Comparison of ENCODE assay signal across 9 cellular contexts in the genomic region with DNA sequence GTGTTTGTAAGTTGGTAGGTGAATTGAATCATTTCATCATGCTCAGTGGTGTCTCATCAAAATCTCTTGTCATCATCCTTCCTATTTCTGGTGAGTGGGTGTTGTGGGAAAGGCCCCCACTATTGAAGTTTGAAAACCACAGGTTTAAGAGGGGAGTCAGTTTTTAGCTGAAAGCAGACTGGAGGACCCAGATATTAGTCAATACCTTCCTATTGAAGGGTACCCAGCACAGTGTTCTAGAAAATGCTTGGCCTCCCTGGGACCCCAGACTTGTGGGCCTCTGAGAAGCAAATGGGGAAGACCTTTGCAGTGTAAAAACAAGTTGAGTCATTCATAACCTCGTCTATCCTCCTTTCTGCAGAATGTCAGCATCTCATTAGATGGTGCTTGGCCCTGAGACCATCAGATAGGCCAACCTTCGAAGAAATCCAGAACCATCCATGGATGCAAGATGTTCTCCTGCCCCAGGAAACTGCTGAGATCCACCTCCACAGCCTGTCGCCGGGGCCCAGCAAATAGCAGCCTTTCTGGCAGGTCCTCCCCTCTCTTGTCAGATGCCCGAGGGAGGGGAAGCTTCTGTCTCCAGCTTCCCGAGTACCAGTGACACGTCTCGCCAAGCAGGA. TPM values are rescaled to one million over a fixed set of nuclear protein-coding genes. Genes with fewer than 3 reads are reported as not detected.
DNase-seq lines count a peak whose midpoint lies in the region; ATAC-seq and TF ChIP-seq lines count a peak whose summit lies in the region.
"Had no signal": no experiment of that assay in that cellular context is flagged by ENCODE, and none has a peak within 500 bp of the region (broad histone marks: within the 10 kb centered on the region; RNA-seq: fewer than 3 reads in every experiment).

No MANE protein-coding gene starts in this region.

- H3K9me3 Mint-ChIP-seq in naive thymus-derived CD8-positive, alpha-beta T cell, result peaks cover 0 to 2% (median 0%) of the 10 kb centered on the region in 9 donors

- no peaks in the 10 kb centered on the region for H3K36me3 ChIP-seq in uterus

- H3K4me1 Mint-ChIP-seq in naive thymus-derived CD8-positive, alpha-beta T cell, result peaks cover 44 to 77% (median 70%) of the 10 kb centered on the region in 4 donors

- H3K36me3 Mint-ChIP-seq in naive thymus-derived CD8-positive, alpha-beta T cell, result peaks cover 29 to 58% (median 42%) of the 10 kb centered on the region in 3 donors

- no peak for TF ChIP-seq POLR2A in uterus (IDR thresholded peaks at IDR 0.05)

- DNase-seq in activated naive CD4-positive, alpha-beta T cell treated with Interleukin-2 at 50 U/mL for 16 hours, result peak; percentile 67
- DNase-seq in activated naive CD4-positive, alpha-beta T cell (lab: John Stamatoyannopoulos, UW), result no peak
- peak; percentile 50 for DNase-seq in activated gamma-delta T cell treated with anti-CD3 and anti-CD28 coated beads, Interleukin-2, amount 50 U/mL, for 16 hours (ENCODE audit: low read depth)
- DNase-seq in naive thymus-derived CD8-positive, alpha-beta T cell, result peak in 5 of 10 donors; percentile 21 to 44 (median 32)
- DNase-seq in uterus (peak in 1 of 2 donors; percentile 46), A172 (ENCODE audit: low spot score) (no peak), RKO (ENCODE audit: low spot score) (no peak)
- DNase-seq: midbrain had no signal

- H3K4me3 ChIP-seq in uterus, result no peak overlapping the region

- H3K4me3 Mint-ChIP-seq in naive thymus-derived CD8-positive, alpha-beta T cell, result peak overlapping the region; percentile 90 to 99 (median 97)

- H3K4me1 ChIP-seq in uterus, result no peaks in the 10 kb centered on the region

- no peak for ATAC-seq in naive thymus-derived CD8-positive, alpha-beta T cell
- no peak for ATAC-seq in HG02763 (IDR thresholded peaks at IDR 0.05; ENCODE audit: unreplicated experiment)

- peak overlapping the region; percentile 85 to 99 (median 94) for H3K27ac Mint-ChIP-seq in naive thymus-derived CD8-positive, alpha-beta T cell

- peak overlapping the region; percentile 91 to 94 for H3K27ac ChIP-seq in uterus

- H3K27me3 Mint-ChIP-seq in naive thymus-derived CD8-positive, alpha-beta T cell, result no peaks in the 10 kb centered on the region

- no peaks in the 10 kb centered on the region for H3K27me3 ChIP-seq in uterus

- POLR2A ChIA-PET in naive thymus-derived CD8-positive, alpha-beta T cell (lab: Charles Lee), result interaction anchor here (1.1 to 11.2 kb wide), 11 partner anchors 9 to 289 kb away, joined by 3 to 205 read pairs (median 10); partner anchors contain the start of gene C6orf89

- no peak for TF ChIP-seq CTCF in uterus (IDR thresholded peaks at IDR 0.05)

- intact Hi-C loops in uterus (cut with DNase I; ENCODE audit: low total_unique reads), result loop anchor here (10.0 kb wide), 1 partner anchor 149 kb away; no protein-coding TSS in a partner anchor

- no peaks in the 10 kb centered on the region for H3K9me3 ChIP-seq in uterus

RNA-seq across cellular contexts. Expression of gene PIM1, which starts 3.7 kb away (rescaled TPM):
- total RNA-seq in naive thymus-derived CD8-positive, alpha-beta T cell, result 10 to 100 TPM; 79.3 to 80.5 TPM
- polyA plus RNA-seq in naive thymus-derived CD8-positive, alpha-beta T cell, result 100 to 1,000 TPM; 106 to 196 (median 182) TPM
- total RNA-seq in uterus, result 10 to 100 TPM in 3 of 4 donors, 1 to 10 TPM in 1; 2.0 to 44.5 (median 28.8) TPM
- total RNA-seq in A172 (2014; rRNA removed; shearing (Covaris generic)), result 10.6 and 20.7 TPM in 2 replicates

Comparison
In these comparisons a context has a peak if more than half of its experiments do, and no peak if none do; other contexts are left out.
1. DNase-seq: peak in activated naive CD4-positive, alpha-beta T cell treated with Interleukin-2 at 50 U/mL for 16 hours (single experiment) and activated gamma-delta T cell treated with anti-CD3 and anti-CD28 coated beads, Interleukin-2, amount 50 U/mL, for 16 hours (single experiment); none in activated naive CD4-positive, alpha-beta T cell (0 of 4), A172 (single experiment) and RKO (single experiment).